Comparison of ENCODE assay signal across 1 cellular context in the genomic region with DNA sequence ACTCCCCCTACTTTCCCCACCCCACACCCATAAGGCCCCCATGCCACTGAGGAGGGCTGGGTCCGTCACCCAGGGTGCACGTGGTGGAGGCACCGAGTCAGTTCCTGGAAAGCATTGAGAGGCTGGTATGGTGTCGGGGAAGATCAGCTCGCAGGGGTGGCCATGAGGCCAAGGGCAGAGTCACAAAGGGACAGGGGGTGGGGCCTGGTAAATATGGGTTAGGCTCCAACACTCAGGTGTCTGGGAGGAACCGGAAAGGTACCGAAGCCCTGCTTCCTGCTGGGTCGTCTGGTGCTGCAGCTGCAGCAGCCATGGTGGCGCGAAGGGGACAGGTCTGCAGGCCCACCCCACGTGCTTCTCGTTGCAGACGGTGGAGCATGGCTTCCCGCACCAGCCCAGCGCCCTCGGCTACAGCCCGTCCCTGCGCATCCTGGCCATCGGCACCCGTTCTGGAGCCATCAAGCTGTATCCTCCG.
TF ChIP-seq lines count a peak whose summit lies in the region.

No MANE protein-coding gene starts in this region.

TF ChIP-seq in HepG2, 621 proteins besides CTCF, POLR2A, EP300 and RAD21 (continued from another document and continues in another):
- no peak for TF ChIP-seq ZNF547 (CRISPR knock-in tag; IDR thresholded peaks at IDR 0.05)
- no peak for TF ChIP-seq ZFYVE20 (CRISPR knock-in tag; IDR thresholded peaks at IDR 0.05; ENCODE audit: borderline replicate concordance, low read depth)
- no peak for TF ChIP-seq FOXA1 (IDR thresholded peaks at IDR 0.05)
- TF ChIP-seq FOXA1 (CRISPR knock-in tag; IDR thresholded peaks at IDR 0.05) = peak; percentile 56
- TF ChIP-seq, protein P1, sequence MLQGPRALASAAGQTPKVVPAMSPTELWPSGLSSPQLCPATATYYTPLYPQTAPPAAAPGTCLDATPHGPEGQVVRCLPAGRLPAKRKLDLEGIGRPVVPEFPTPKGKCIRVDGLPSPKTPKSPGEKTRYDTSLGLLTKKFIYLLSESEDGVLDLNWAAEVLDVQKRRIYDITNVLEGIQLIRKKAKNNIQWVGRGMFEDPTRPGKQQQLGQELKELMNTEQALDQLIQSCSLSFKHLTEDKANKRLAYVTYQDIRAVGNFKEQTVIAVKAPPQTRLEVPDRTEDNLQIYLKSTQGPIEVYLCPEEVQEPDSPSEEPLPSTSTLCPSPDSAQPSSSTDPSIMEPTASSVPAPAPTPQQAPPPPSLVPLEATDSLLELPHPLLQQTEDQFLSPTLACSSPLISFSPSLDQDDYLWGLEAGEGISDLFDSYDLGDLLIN (CRISPR knock-in tag; IDR thresholded peaks at IDR 0.05; ENCODE audit: borderline replicate concordance) = no peak
- no peak for TF ChIP-seq FOXO1 (CRISPR knock-in tag; IDR thresholded peaks at IDR 0.05)
- peak; percentile 29 for TF ChIP-seq HNRNPK (IDR thresholded peaks at IDR 0.05; ENCODE audit: low read depth, low read length, poor library complexity, severe bottlenecking)
- peak; percentile 42; the same call in 1 of the 2 replicates for TF ChIP-seq ZGPAT (CRISPR knock-in tag; IDR thresholded peaks at IDR 0.05)
- TF ChIP-seq, protein P2, sequence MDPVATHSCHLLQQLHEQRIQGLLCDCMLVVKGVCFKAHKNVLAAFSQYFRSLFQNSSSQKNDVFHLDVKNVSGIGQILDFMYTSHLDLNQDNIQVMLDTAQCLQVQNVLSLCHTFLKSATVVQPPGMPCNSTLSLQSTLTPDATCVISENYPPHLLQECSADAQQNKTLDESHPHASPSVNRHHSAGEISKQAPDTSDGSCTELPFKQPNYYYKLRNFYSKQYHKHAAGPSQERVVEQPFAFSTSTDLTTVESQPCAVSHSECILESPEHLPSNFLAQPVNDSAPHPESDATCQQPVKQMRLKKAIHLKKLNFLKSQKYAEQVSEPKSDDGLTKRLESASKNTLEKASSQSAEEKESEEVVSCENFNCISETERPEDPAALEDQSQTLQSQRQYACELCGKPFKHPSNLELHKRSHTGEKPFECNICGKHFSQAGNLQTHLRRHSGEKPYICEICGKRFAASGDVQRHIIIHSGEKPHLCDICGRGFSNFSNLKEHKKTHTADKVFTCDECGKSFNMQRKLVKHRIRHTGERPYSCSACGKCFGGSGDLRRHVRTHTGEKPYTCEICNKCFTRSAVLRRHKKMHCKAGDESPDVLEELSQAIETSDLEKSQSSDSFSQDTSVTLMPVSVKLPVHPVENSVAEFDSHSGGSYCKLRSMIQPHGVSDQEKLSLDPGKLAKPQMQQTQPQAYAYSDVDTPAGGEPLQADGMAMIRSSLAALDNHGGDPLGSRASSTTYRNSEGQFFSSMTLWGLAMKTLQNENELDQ (CRISPR knock-in tag; IDR thresholded peaks at IDR 0.05; ENCODE audit: borderline replicate concordance) = no peak
- TF ChIP-seq ZNF703 (CRISPR knock-in tag; IDR thresholded peaks at IDR 0.05; ENCODE audit: borderline replicate concordance) = no peak
- no peak for TF ChIP-seq GABPA (IDR thresholded peaks at IDR 0.05; ENCODE audit: low read depth, low read length)
- 0 out of 2 replicates have a peak, but pooled peaks have one; percentile 38 for TF ChIP-seq GABPA (CRISPR knock-in tag; IDR thresholded peaks at IDR 0.05; ENCODE audit: low read depth)
- TF ChIP-seq, protein P3, sequence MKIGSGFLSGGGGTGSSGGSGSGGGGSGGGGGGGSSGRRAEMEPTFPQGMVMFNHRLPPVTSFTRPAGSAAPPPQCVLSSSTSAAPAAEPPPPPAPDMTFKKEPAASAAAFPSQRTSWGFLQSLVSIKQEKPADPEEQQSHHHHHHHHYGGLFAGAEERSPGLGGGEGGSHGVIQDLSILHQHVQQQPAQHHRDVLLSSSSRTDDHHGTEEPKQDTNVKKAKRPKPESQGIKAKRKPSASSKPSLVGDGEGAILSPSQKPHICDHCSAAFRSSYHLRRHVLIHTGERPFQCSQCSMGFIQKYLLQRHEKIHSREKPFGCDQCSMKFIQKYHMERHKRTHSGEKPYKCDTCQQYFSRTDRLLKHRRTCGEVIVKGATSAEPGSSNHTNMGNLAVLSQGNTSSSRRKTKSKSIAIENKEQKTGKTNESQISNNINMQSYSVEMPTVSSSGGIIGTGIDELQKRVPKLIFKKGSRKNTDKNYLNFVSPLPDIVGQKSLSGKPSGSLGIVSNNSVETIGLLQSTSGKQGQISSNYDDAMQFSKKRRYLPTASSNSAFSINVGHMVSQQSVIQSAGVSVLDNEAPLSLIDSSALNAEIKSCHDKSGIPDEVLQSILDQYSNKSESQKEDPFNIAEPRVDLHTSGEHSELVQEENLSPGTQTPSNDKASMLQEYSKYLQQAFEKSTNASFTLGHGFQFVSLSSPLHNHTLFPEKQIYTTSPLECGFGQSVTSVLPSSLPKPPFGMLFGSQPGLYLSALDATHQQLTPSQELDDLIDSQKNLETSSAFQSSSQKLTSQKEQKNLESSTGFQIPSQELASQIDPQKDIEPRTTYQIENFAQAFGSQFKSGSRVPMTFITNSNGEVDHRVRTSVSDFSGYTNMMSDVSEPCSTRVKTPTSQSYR (CRISPR knock-in tag; IDR thresholded peaks at IDR 0.05; ENCODE audit: borderline replicate concordance) = peak; percentile 45; the same call in 1 of the 2 replicates
- TF ChIP-seq ZNF264 (CRISPR knock-in tag; IDR thresholded peaks at IDR 0.05) = no peak
- TF ChIP-seq FOXK1 (CRISPR knock-in tag; IDR thresholded peaks at IDR 0.05; ENCODE audit: borderline replicate concordance, low read depth) = peak; percentile 66; the same call in 1 of the 2 replicates
- no peak for TF ChIP-seq PRDM15 (CRISPR knock-in tag; IDR thresholded peaks at IDR 0.05)
- peak; percentile 60 for TF ChIP-seq ZSCAN25 (CRISPR knock-in tag; IDR thresholded peaks at IDR 0.05)
- no peak for TF ChIP-seq SMAD9 (CRISPR knock-in tag; IDR thresholded peaks at IDR 0.05)
- TF ChIP-seq PRDM10 (CRISPR knock-in tag; IDR thresholded peaks at IDR 0.05; ENCODE audit: low read depth) = peak; percentile 38; the same call in 1 of the 2 replicates
- no peak for TF ChIP-seq PHB2 (IDR thresholded peaks at IDR 0.05; ENCODE audit: partially characterized antibody)
- no peak for TF ChIP-seq TCF7L2 (IDR thresholded peaks at IDR 0.05; ENCODE audit: low read depth, low read length)
- TF ChIP-seq NFRKB (IDR thresholded peaks at IDR 0.05) = no peak
- TF ChIP-seq ZNF496 (CRISPR knock-in tag; IDR thresholded peaks at IDR 0.05; ENCODE audit: insufficient replicate concordance) = no peak
- TF ChIP-seq GATAD2A (CRISPR knock-in tag; IDR thresholded peaks at IDR 0.05) = peak; percentile 48; the same call in 1 of the 2 replicates
- 0 out of 2 replicates have a peak, but pooled peaks have one; percentile 22 for TF ChIP-seq FOXP4 (CRISPR knock-in tag; IDR thresholded peaks at IDR 0.05)
- TF ChIP-seq USF2 (IDR thresholded peaks at IDR 0.05; ENCODE audit: low read depth, low read length) = no peak
- TF ChIP-seq USF2 (CRISPR knock-in tag; IDR thresholded peaks at IDR 0.05; ENCODE audit: borderline replicate concordance) = no peak
- TF ChIP-seq TEAD3 (CRISPR knock-in tag; optimal IDR thresholded peaks at IDR 0.05; ENCODE audit: borderline replicate concordance) = peak; percentile 78
- TF ChIP-seq ZNF225 (CRISPR knock-in tag; IDR thresholded peaks at IDR 0.05) = peak; percentile 25; the same call in 1 of the 2 replicates
- TF ChIP-seq PATZ1 (CRISPR knock-in tag; IDR thresholded peaks at IDR 0.05) = peak; percentile 63; the same call in 1 of the 2 replicates
- TF ChIP-seq MIXL1 (CRISPR knock-in tag; IDR thresholded peaks at IDR 0.05) = no peak
